Comparison of ENCODE assay signal across 24 cellular contexts in the genomic region with DNA sequence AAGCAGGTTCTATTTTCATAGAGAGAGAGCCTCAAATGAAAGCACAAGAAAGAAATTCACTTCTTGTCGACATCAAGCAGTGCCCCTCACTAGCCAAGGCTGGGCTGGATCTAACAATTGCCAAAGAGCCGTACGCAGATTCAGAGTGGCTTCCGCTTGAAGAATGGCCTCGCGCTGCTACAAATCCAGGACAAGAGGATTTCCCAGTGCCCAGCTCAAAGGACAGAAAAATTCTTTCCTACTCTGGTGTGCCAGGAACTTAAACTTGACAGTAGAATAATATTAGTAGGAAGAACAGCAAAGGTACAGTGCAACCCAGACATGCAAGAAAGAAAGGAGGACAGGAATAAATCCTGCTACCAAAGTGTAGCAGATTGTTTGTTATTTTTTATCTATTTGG. TPM values are rescaled to one million over a fixed set of nuclear protein-coding genes. Genes with fewer than 3 reads are reported as not detected.
DNase-seq lines count a peak whose midpoint lies in the region; ATAC-seq and TF ChIP-seq lines count a peak whose summit lies in the region.
"Had no signal": no experiment of that assay in that cellular context is flagged by ENCODE, and none has a peak within 500 bp of the region (broad histone marks: within the 10 kb centered on the region; RNA-seq: fewer than 3 reads in every experiment).

No MANE protein-coding gene starts in this region.

- DNase-seq in Calu3: no peak
- peak in 2 of 7 donors; percentile 14 to 22 for DNase-seq in adrenal gland
- DNase-seq in midbrain (lab: John Stamatoyannopoulos, UW): peak; percentile 23
- no peak for DNase-seq in tibial artery
- no peak for DNase-seq in NCI-H2029 (lab: John Stamatoyannopoulos, UW)
- DNase-seq: activated CD4-positive, alpha-beta T cell treated with anti-CD3 and anti-CD28 coated beads, Interleukin-2, amount 10 ng/mL, durations not matched to agents 7 days and 5 days; activated naive CD4-positive, alpha-beta T cell; activated T-cell treated with anti-CD3 and anti-CD28 coated beads, Interleukin-2, amount 50 U/mL, for 48 hours; CD8-positive, alpha-beta T cell; effector memory CD4-positive, alpha-beta T cell; GDM1; NCI-H2171; NCI-H526; stimulated activated CD4-positive, alpha-beta T cell treated with anti-CD3 and anti-CD28 coated beads, Interleukin-15, amount 100 ng/mL, for 24 hours; stimulated activated naive CD8-positive, alpha-beta T cell treated with anti-CD3 and anti-CD28 coated beads, Interleukin-15, amount 100 ng/mL, for 72 hours had no signal

- TF ChIP-seq CTCF in Calu3 (IDR thresholded peaks at IDR 0.05; ENCODE audit: unreplicated experiment): no peak
- TF ChIP-seq CTCF in adrenal gland (IDR thresholded peaks at IDR 0.05): no peak
- no peak for TF ChIP-seq CTCF in tibial artery (IDR thresholded peaks at IDR 0.05)

- no peaks in the 10 kb centered on the region for H3K36me3 ChIP-seq in adrenal gland (replicated peaks in 1 of 2)
- no peaks in the 10 kb centered on the region for H3K36me3 ChIP-seq in skeletal muscle satellite cell (ENCODE audit: insufficient read depth, low read length)
- H3K36me3 ChIP-seq in tibial artery: no peaks in the 10 kb centered on the region
- H3K36me3 ChIP-seq: lower lobe of right lung had no signal

- peaks cover 23% of the 10 kb centered on the region for H3K4me1 Mint-ChIP-seq in Calu3 (ENCODE audit: low read depth, unreplicated experiment)
- H3K4me1 Mint-ChIP-seq: activated CD4-positive, alpha-beta T cell treated with anti-CD3 and anti-CD28 coated beads, Interleukin-2, amount 10 ng/mL, durations not matched to agents 7 days and 5 days; stimulated activated naive CD8-positive, alpha-beta T cell treated with anti-CD3 and anti-CD28 coated beads, Interleukin-15, amount 100 ng/mL, for 72 hours had no signal

- CTCF ChIA-PET in Calu3 (lab: Charles Lee): no interaction called here

- H3K4me1 ChIP-seq in adrenal gland (replicated peaks in 1 of 2) (peaks cover 11 to 14% of the 10 kb centered on the region in 2 donors), skeletal muscle satellite cell (ENCODE audit: control insufficient read depth, insufficient read depth, low read length) (peaks cover 22% of the 10 kb centered on the region), tibial artery (peaks cover 0 to 3% (median 0%) of the 10 kb centered on the region in 4 donors)
- H3K4me1 ChIP-seq: lower lobe of right lung had no signal

- BruUV-seq in Calu3 (replicated peaks; lab: Mats Ljungman, UMichigan): no TSS peak

- H3K4me2 ChIP-seq in skeletal muscle satellite cell (ENCODE audit: low read length): no peak overlapping the region

- ATAC-seq in HG03460 (IDR thresholded peaks at IDR 0.05; ENCODE audit: unreplicated experiment) (no peak), HG03280 (IDR thresholded peaks at IDR 0.05; ENCODE audit: unreplicated experiment) (no peak)
- ATAC-seq: CD8-positive, alpha-beta T cell; K562; stimulated activated naive CD8-positive, alpha-beta T cell treated with anti-CD3 and anti-CD28 coated beads, Interleukin-15, amount 100 ng/mL, for 72 hours had no signal

- H3K27me3 Mint-ChIP-seq in Calu3 (ENCODE audit: unreplicated experiment): no peaks in the 10 kb centered on the region
- H3K27me3 Mint-ChIP-seq: activated CD4-positive, alpha-beta T cell treated with anti-CD3 and anti-CD28 coated beads, Interleukin-2, amount 10 ng/mL, durations not matched to agents 7 days and 5 days had no signal

- H3K27ac ChIP-seq in adrenal gland (peak overlapping the region in 3 of 5 donors; percentile 81 to 87 (median 86)), tibial artery (no peak overlapping the region)
- H3K27ac ChIP-seq: SK-N-MC, VCaP had no signal

- H3K9me3 ChIP-seq in adrenal gland (replicated peaks in 1 of 3) (no peaks in the 10 kb centered on the region), skeletal muscle satellite cell (replicated peaks; ENCODE audit: low read length) (no peaks in the 10 kb centered on the region), tibial artery (no peaks in the 10 kb centered on the region)
- H3K9me3 ChIP-seq: lower lobe of right lung had no signal

- H3K36me3 Mint-ChIP-seq in Calu3 (ENCODE audit: insufficient read depth, unreplicated experiment): no peaks in the 10 kb centered on the region
- H3K36me3 Mint-ChIP-seq: CD8-positive, alpha-beta T cell had no signal

- H3K27me3 ChIP-seq in adrenal gland: no peaks in the 10 kb centered on the region
- H3K27me3 ChIP-seq in skeletal muscle satellite cell (ENCODE audit: control insufficient read depth, insufficient read depth, low read length): no peaks in the 10 kb centered on the region
- no peaks in the 10 kb centered on the region for H3K27me3 ChIP-seq in tibial artery

- no peak overlapping the region for H3K4me3 Mint-ChIP-seq in Calu3 (ENCODE audit: low read depth, unreplicated experiment)
- H3K4me3 Mint-ChIP-seq: activated CD4-positive, alpha-beta T cell treated with anti-CD3 and anti-CD28 coated beads, Interleukin-2, amount 10 ng/mL, durations not matched to agents 7 days and 5 days; CD8-positive, alpha-beta T cell; HFFc6; stimulated activated naive CD8-positive, alpha-beta T cell treated with anti-CD3 and anti-CD28 coated beads, Interleukin-15, amount 100 ng/mL, for 72 hours had no signal

- no peaks in the 10 kb centered on the region for H3K9me3 Mint-ChIP-seq in Calu3 (ENCODE audit: low read depth, unreplicated experiment)
- H3K9me3 Mint-ChIP-seq: activated CD4-positive, alpha-beta T cell treated with anti-CD3 and anti-CD28 coated beads, Interleukin-2, amount 10 ng/mL, durations not matched to agents 7 days and 5 days had no signal

- H3K4me3 ChIP-seq in adrenal gland (no peak overlapping the region), skeletal muscle satellite cell (ENCODE audit: low read length) (no peak overlapping the region), tibial artery (no peak overlapping the region)
- H3K4me3 ChIP-seq: K562, lower lobe of right lung, SK-N-MC had no signal

- WGBS in adrenal gland, 4 donors: 71 to 84% (median 79%) methylated on average over 6 of the region's 6 CpGs

- no peak for TF ChIP-seq POLR2A in adrenal gland (IDR thresholded peaks at IDR 0.05)

- peak overlapping the region; percentile 75 for H3K27ac Mint-ChIP-seq in Calu3 (ENCODE audit: unreplicated experiment)
- H3K27ac Mint-ChIP-seq: activated CD4-positive, alpha-beta T cell treated with anti-CD3 and anti-CD28 coated beads, Interleukin-2, amount 10 ng/mL, durations not matched to agents 7 days and 5 days; CD8-positive, alpha-beta T cell; HFFc6; stimulated activated naive CD8-positive, alpha-beta T cell treated with anti-CD3 and anti-CD28 coated beads, Interleukin-15, amount 100 ng/mL, for 72 hours had no signal

- intact Hi-C loops in Calu3 (cut with micrococcal nuclease; ENCODE audit: unreplicated experiment) (no loop called here), adrenal gland (cut with DNase I) (loop anchor here in 1 of 2 donors (10.0 kb wide), 1 partner anchor 52 kb away; the partner anchor contains the start of gene PPARGC1A), tibial artery (cut with DNase I; ENCODE audit: low total_unique reads) (no loop called here)

- peak overlapping the region; percentile 52 for H3K9ac ChIP-seq in skeletal muscle satellite cell (ENCODE audit: low read depth, low read length)

RNA-seq across cellular contexts. Expression of gene PPARGC1A, which starts 56.5 kb away (rescaled TPM):
- total RNA-seq in Calu3 (2022) (5.4 and 7.6 TPM in 2 replicates), adrenal gland (10 to 100 TPM in 2 of 8 donors, 1 to 10 TPM in 6; 2.8 to 14.3 (median 7.1) TPM)
- polyA plus RNA-seq in adrenal gland: 1 to 10 TPM; 1.6 to 3.2 (median 2.1) TPM
- total RNA-seq in skeletal muscle satellite cell (2012; rRNA removed): under 0.01 and 0.22 TPM in 2 replicates
- total RNA-seq: activated CD4-positive, alpha-beta T cell treated with anti-CD3 and anti-CD28 coated beads, Interleukin-2, amount 10 ng/mL, durations not matched to agents 7 days and 5 days; CD8-positive, alpha-beta T cell; HFFc6; T-helper 2 cell treated with Interferon-gamma antibody and Interleukin-4, amounts not matched to agents 100 ng/mL and 5 ng/mL, for 36 hours had no signal
- polyA plus RNA-seq: K562 had no signal

Comparison
In these comparisons a context has a peak if more than half of its experiments do, and no peak if none do; other contexts are left out.
1. H3K27ac ChIP-seq: peak in adrenal gland (3 of 5); none in tibial artery (0 of 2).